In the genomic region with DNA sequence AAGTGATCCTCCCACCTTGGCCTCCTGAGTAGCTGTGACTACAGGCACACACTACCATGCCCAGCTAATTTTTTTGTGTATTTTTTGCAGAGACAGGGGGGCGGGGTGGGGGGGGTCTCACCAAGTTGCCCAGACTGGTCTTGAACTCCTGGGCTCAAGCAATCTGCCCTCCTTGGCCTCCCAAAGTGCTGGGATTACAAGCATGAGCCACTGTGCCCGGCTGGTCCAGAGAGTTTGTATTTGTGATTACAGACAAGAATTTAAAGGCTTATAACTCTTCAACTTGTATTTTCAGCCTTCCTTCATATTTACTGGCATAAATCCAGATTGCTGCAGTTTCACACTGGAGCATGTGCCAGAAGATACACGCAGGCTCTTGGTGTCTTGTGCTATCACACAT, we compare ENCODE assay signal across 18 cellular contexts. TPM values are rescaled to one million over a fixed set of nuclear protein-coding genes. Genes with fewer than 3 reads are reported as not detected.
A peak's percentile ranks its signal among the peaks of the same experiment; 100 is the strongest.
DNase-seq lines count a peak whose midpoint lies in the region; ATAC-seq and TF ChIP-seq lines count a peak whose summit lies in the region.
"Had no signal": no experiment of that assay in that cellular context is flagged by ENCODE, and none has a peak within 500 bp of the region (broad histone marks: within the 10 kb centered on the region; RNA-seq: fewer than 3 reads in every experiment).

No MANE protein-coding gene starts in this region.

- no peak overlapping the region for H3K18ac ChIP-seq in trophoblast cell (ENCODE audit: low read length)

- no peak overlapping the region for H2AFZ ChIP-seq in trophoblast cell (ENCODE audit: insufficient read depth, low read length, poor library complexity)

- peaks cover 62% of the 10 kb centered on the region for H3K36me3 Mint-ChIP-seq in brain

- WGBS in trophoblast cell (ENCODE audit: extremely low coverage, insufficient coverage, insufficient read length): no CpG with 5 or more reads among the region's 3 CpGs

- H3K79me1 ChIP-seq in trophoblast cell (ENCODE audit: low read length): no peaks in the 10 kb centered on the region

- no peak overlapping the region for H4K12ac ChIP-seq in trophoblast cell (ENCODE audit: low read depth, low read length)

- H3K4me3 Mint-ChIP-seq in brain: peak overlapping the region in 1 of 5 experiments; percentile 1

- no peaks in the 10 kb centered on the region for H3K9me3 Mint-ChIP-seq in brain

- H4K91ac ChIP-seq in trophoblast cell (ENCODE audit: low read depth, low read length): no peak overlapping the region

- ATAC-seq in Right ventricle myocardium superior (ENCODE audit: poor library complexity): no peak
- ATAC-seq in left ventricle myocardium superior: no peak
- ATAC-seq: A549, Panc1 had no signal

- H3K14ac ChIP-seq in trophoblast cell (ENCODE audit: low read length): no peak overlapping the region

- H4K8ac ChIP-seq in trophoblast cell (ENCODE audit: low read depth, low read length): no peak overlapping the region

- H3K4me1 Mint-ChIP-seq in brain: peaks cover 48% of the 10 kb centered on the region

- no peak overlapping the region for H2BK5ac ChIP-seq in trophoblast cell (ENCODE audit: low read depth, low read length, poor library complexity)

- no peak overlapping the region for H3K27ac ChIP-seq in iPS-20b (ENCODE audit: low read length)
- peak overlapping the region; percentile 75 for H3K27ac ChIP-seq in skeletal muscle tissue (ENCODE audit: low read depth, low read length)
- no peak overlapping the region for H3K27ac ChIP-seq in trophoblast cell (ENCODE audit: low read depth, low read length)
- H3K27ac ChIP-seq: A549, C4-2B, HL-60 had no signal

- no peak overlapping the region for H3K4ac ChIP-seq in trophoblast cell (ENCODE audit: low read depth, low read length)

- H3K79me2 ChIP-seq in trophoblast cell (ENCODE audit: control insufficient read depth, insufficient read depth, low read length, poor library complexity): no peaks in the 10 kb centered on the region

- H3K27me3 Mint-ChIP-seq in brain: peaks cover 3% of the 10 kb centered on the region

- no peak overlapping the region for H2BK12ac ChIP-seq in trophoblast cell (ENCODE audit: low read length)

- H3K27me3 ChIP-seq in iPS-20b (ENCODE audit: insufficient read depth, low read length) (no peaks in the 10 kb centered on the region), skeletal muscle tissue (ENCODE audit: control insufficient read depth in 3 of 3, insufficient read depth in 3 of 3, low read length in 3 of 3) (peaks cover 0 to 3% (median 0%) of the 10 kb centered on the region in 3 donors), trophoblast cell (ENCODE audit: insufficient read depth, low read length) (no peaks in the 10 kb centered on the region)

- peak overlapping the region; percentile 32 to 81 (median 69) for H3K27ac Mint-ChIP-seq in brain

- DNase-seq in Right ventricle myocardium superior (peak; percentile 2), left ventricle myocardium superior (no peak), trophoblast cell (no peak), NCI-H82 (lab: John Stamatoyannopoulos, UW) (no peak), cortex of kidney (lab: John Stamatoyannopoulos, UW) (no peak)
- DNase-seq: GOT3, KBM-7, NCI-H1048, NCI-H1694 treated with DMSO at 0.1 percent for 48 hours, NCI-H774, SHP77 treated with DMSO at 0.1 percent for 48 hours had no signal

- H3K9me3 ChIP-seq in iPS-20b (ENCODE audit: insufficient read depth, low read depth, low read length): no peaks in the 10 kb centered on the region
- no peaks in the 10 kb centered on the region for H3K9me3 ChIP-seq in skeletal muscle tissue (ENCODE audit: control insufficient read depth in 3 of 3, low read length in 3 of 3)
- H3K9me3 ChIP-seq in trophoblast cell (ENCODE audit: insufficient read depth, low read depth, low read length): no peaks in the 10 kb centered on the region
- H3K9me3 ChIP-seq: A549 had no signal

- intact Hi-C loops in Right ventricle myocardium superior (cut with DNase I): no loop called here
- intact Hi-C loops in left ventricle myocardium superior (cut with micrococcal nuclease): no loop called here

- H2AK5ac ChIP-seq in trophoblast cell (ENCODE audit: low read length): no peak overlapping the region

- H3K4me3 ChIP-seq in iPS-20b (ENCODE audit: low read length) (no peak overlapping the region), skeletal muscle tissue (ENCODE audit: low read length in 3 of 3) (peak overlapping the region; percentile 41 to 52 (median 49)), trophoblast cell (ENCODE audit: low read depth, low read length) (no peak overlapping the region)
- H3K4me3 ChIP-seq: A549 had no signal

- H3K36me3 ChIP-seq in iPS-20b (ENCODE audit: insufficient read depth, low read depth, low read length): peaks cover 54% of the 10 kb centered on the region; the same call in 1 of the 2 replicates
- peaks cover 0 to 17% (median 5%) of the 10 kb centered on the region in 3 donors for H3K36me3 ChIP-seq in skeletal muscle tissue (ENCODE audit: control insufficient read depth in 3 of 3, insufficient read depth in 3 of 3, low read length in 3 of 3)
- no peaks in the 10 kb centered on the region for H3K36me3 ChIP-seq in trophoblast cell (ENCODE audit: control insufficient read depth in 1 of 2, insufficient read depth in 2 of 2, low read length in 2 of 2)

- TF ChIP-seq CTCF in brain (conservative IDR thresholded peaks at IDR 0.05): no peak

- no peak overlapping the region for H2BK120ac ChIP-seq in trophoblast cell (ENCODE audit: insufficient read depth, low read length, poor library complexity)

- no peak overlapping the region for H3K4me2 ChIP-seq in trophoblast cell (ENCODE audit: low read length)
- H3K4me2 ChIP-seq: A549 had no signal

- H3K4me1 ChIP-seq in iPS-20b (ENCODE audit: insufficient read depth, low read length): peaks cover 35% of the 10 kb centered on the region
- H3K4me1 ChIP-seq in skeletal muscle tissue (ENCODE audit: control insufficient read depth in 3 of 3, insufficient read depth in 3 of 3, low read length in 3 of 3): peaks cover 25 to 48% (median 38%) of the 10 kb centered on the region in 3 donors
- no peaks in the 10 kb centered on the region for H3K4me1 ChIP-seq in trophoblast cell (ENCODE audit: control insufficient read depth in 1 of 2, insufficient read depth in 2 of 2, low read length in 2 of 2)
- H3K4me1 ChIP-seq: A549 had no signal

- peak overlapping the region; percentile 51; the same call in 1 of the 2 replicates for H3K9ac ChIP-seq in iPS-20b (ENCODE audit: low read depth, low read length)
- peak overlapping the region in 1 of 3 donors; percentile 70 for H3K9ac ChIP-seq in skeletal muscle tissue (ENCODE audit: low read depth in 1 of 3, low read length in 3 of 3)
- H3K9ac ChIP-seq in trophoblast cell (ENCODE audit: low read length): no peak overlapping the region

- H3K23ac ChIP-seq in trophoblast cell (ENCODE audit: low read length): no peak overlapping the region

RNA-seq across cellular contexts. Expression of a gene that starts 27.9 kb away (rescaled TPM):
- total RNA-seq in Right ventricle myocardium superior (11.2 TPM), left ventricle myocardium superior (11.6 TPM), skeletal muscle tissue (33.4 TPM)
- polyA plus RNA-seq in brain (ENCODE audit: insufficient read depth, low read depth, low replicate concordance): 50.7 TPM
- polyA plus RNA-seq in trophoblast cell (2013): 0.12 and 0.23 TPM in 2 replicates

Comparison
In these comparisons a context has a peak if more than half of its experiments do, and no peak if none do; other contexts are left out.
1. H3K4me3 ChIP-seq: peak in skeletal muscle tissue (3 of 3); none in iPS-20b (single experiment) and trophoblast cell (single experiment).